1 cellular context compared by ENCODE assay signal in genomic region chr5:148816357-148816756, GRCh38.
TF ChIP-seq lines count a peak whose summit lies in the region.

No MANE protein-coding gene starts in this region.

TF ChIP-seq in endothelial cell of umbilical vein, 7 proteins besides CTCF, POLR2A, EP300 and RAD21:
- TF ChIP-seq GATA2 (IDR thresholded peaks at IDR 0.05; ENCODE audit: insufficient read depth, insufficient read length, low read depth, low read length): no peak
- no peak for TF ChIP-seq JUN (IDR thresholded peaks at IDR 0.05; ENCODE audit: borderline replicate concordance, insufficient read depth, insufficient read length, low read depth)
- TF ChIP-seq EZH2 (IDR thresholded peaks at IDR 0.05; ENCODE audit: borderline replicate concordance, low read depth, low read length, severe bottlenecking): no peak
- TF ChIP-seq POLR2AphosphoS5 (IDR thresholded peaks at IDR 0.05; ENCODE audit: insufficient read depth, low read depth, low read length): no peak
